ENCODE assay signal across 11 cellular contexts in the genomic region with DNA sequence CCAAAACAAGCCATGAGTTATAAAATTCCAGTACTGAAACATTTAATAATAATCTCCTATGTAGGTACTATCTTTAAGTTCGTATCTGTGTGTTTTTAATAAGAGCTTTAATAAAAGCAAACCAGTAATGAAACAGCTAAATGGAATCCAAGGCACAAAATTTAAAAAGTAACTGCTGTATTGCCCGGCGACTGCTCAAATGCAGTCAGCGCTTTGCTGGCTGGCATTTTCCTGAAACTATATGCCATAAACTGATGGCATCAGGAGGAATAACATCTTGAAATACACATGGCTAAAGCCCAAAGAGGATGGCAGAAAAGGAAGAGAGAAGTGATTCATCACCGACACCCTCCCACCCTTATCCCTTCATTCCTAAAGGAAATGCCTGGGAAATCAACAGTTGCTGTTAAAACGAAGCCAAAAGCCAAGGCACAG.
DNase-seq lines count a peak whose midpoint lies in the region; FAIRE-seq and TF ChIP-seq lines count a peak whose summit lies in the region.
"Had no signal": no experiment of that assay in that cellular context is flagged by ENCODE, and none has a peak within 500 bp of the region (broad histone marks: within the 10 kb centered on the region; RNA-seq: fewer than 3 reads in every experiment).

No MANE protein-coding gene starts in this region.

- H3K36me3 ChIP-seq in Loucy (ENCODE audit: insufficient read depth, low read length) (no peaks in the 10 kb centered on the region), ectodermal cell (ENCODE audit: control insufficient read depth, insufficient read depth, low read length) (no peaks in the 10 kb centered on the region)

- H3K27ac Mint-ChIP-seq in nephron = peak overlapping the region; percentile 61 to 82 (median 75)

- peak overlapping the region; percentile 56 for H3K9ac ChIP-seq in Loucy (ENCODE audit: low read depth, low read length, poor library complexity, severe bottlenecking)

- peaks cover 8% of the 10 kb centered on the region; the same call in 1 of the 2 replicates for H3F3A ChIP-seq in Loucy (ENCODE audit: low read depth)

- no peak overlapping the region for H3K4me3 Mint-ChIP-seq in nephron
- H3K4me3 Mint-ChIP-seq: CD14-positive monocyte had no signal

- peaks cover 30% of the 10 kb centered on the region for H3K4me1 Mint-ChIP-seq in nephron

- H3K36me3 Mint-ChIP-seq in nephron (ENCODE audit: low read depth) = no peaks in the 10 kb centered on the region
- H3K36me3 Mint-ChIP-seq: CD14-positive monocyte had no signal

- H3K4me1 ChIP-seq in Loucy (ENCODE audit: insufficient read depth, low read length, poor library complexity, severe bottlenecking) (peaks cover 54% of the 10 kb centered on the region), ectodermal cell (ENCODE audit: control insufficient read depth, insufficient read depth, low read length) (peaks cover 6% of the 10 kb centered on the region)

- no peaks in the 10 kb centered on the region for H3K27me3 Mint-ChIP-seq in nephron (ENCODE audit: low read depth)

- H4K20me1 ChIP-seq in Loucy (ENCODE audit: insufficient read depth, low read length, poor library complexity, severe bottlenecking) = no peaks in the 10 kb centered on the region

- H2AFZ ChIP-seq in Loucy (ENCODE audit: low read length) = no peak overlapping the region

- H3K4me3 ChIP-seq in AG10803 (ENCODE audit: low read length) (no peak overlapping the region), Loucy (ENCODE audit: low read length, poor library complexity, severe bottlenecking) (peak overlapping the region; percentile 62), ectodermal cell (ENCODE audit: insufficient read depth, low read depth, low read length) (no peak overlapping the region)

- no peaks in the 10 kb centered on the region for H3K27me3 ChIP-seq in Loucy (ENCODE audit: insufficient read depth, low read length, poor library complexity, severe bottlenecking)
- no peaks in the 10 kb centered on the region for H3K27me3 ChIP-seq in ectodermal cell (ENCODE audit: control insufficient read depth, insufficient read depth, low read length, poor library complexity, severe bottlenecking)

- DNase-seq in AG10803 (ENCODE audit: low read depth) (peak; percentile 66), ureter (ENCODE audit: low spot score) (no peak), middle frontal gyrus (ENCODE audit: extremely low spot score, low spot score) (no peak), epidermal melanocyte (ENCODE audit: insufficient read length, low spot score) (no peak), frontal cortex (ENCODE audit: low spot score in 2 of 2) (no peak)
- DNase-seq: activated CD4-positive, alpha-beta T cell treated with anti-CD3 and anti-CD28 coated beads for 48 hours had no signal

- no peaks in the 10 kb centered on the region for H3K9me2 ChIP-seq in Loucy (replicated peaks; ENCODE audit: low read depth, low read length)

- H3K9me3 Mint-ChIP-seq in nephron = peaks cover 7% of the 10 kb centered on the region

- no peak for FAIRE-seq in frontal cortex (lab: Jason Lieb, UNC)
- FAIRE-seq: GM12891 had no signal

- peak overlapping the region; percentile 76 for H3K4me2 ChIP-seq in Loucy (ENCODE audit: low read depth, low read length, poor library complexity, severe bottlenecking)

- TF ChIP-seq CTCF in AG10803 (conservative IDR thresholded peaks at IDR 0.05; ENCODE audit: low read length) = no peak
- no peak for TF ChIP-seq CTCF in Loucy (conservative IDR thresholded peaks at IDR 0.05; ENCODE audit: low read length)
- no peak for TF ChIP-seq CTCF in nephron (IDR thresholded peaks at IDR 0.05; ENCODE audit: unreplicated experiment in 3 of 3)

- H3K27ac ChIP-seq in ectodermal cell (ENCODE audit: insufficient read depth, low read depth, low read length, poor library complexity, severe bottlenecking) = peak overlapping the region; percentile 63

- H3K9me3 ChIP-seq in Loucy (ENCODE audit: insufficient read depth, low read depth, low read length) = no peaks in the 10 kb centered on the region
- no peaks in the 10 kb centered on the region for H3K9me3 ChIP-seq in ectodermal cell (ENCODE audit: control insufficient read depth, low read length)

- no peaks in the 10 kb centered on the region for H3K79me2 ChIP-seq in Loucy (ENCODE audit: insufficient read depth, low read length)

- 95 to 97% methylated on average over 3 to 4 of the region's 6 CpGs for WGBS in ectodermal cell, 2 experiments
